ENCODE assay signal across 1 cellular context in the genomic region with DNA sequence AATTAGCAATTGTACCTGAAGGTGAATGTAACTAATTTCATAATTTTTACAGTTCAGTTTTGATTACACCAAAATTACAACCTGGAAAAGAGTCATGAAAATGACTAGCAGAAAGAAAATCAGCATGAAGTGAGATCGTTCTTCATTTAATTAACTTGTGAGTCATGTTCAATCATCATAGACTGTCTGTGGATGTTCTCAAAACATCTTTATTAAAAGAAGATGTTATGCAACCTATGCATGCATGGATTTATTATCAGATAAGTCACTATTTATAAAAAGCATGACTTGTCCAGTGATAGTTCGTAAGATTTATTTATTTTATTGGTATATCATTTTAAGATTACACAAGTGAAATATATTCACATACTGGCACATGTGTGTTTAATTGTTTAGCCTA.
TF ChIP-seq lines count a peak whose summit lies in the region.

No MANE protein-coding gene starts in this region.

TF ChIP-seq in SK-N-SH, 30 proteins besides CTCF, POLR2A, EP300 and RAD21 (continued from another document):
- TF ChIP-seq, protein P1, sequence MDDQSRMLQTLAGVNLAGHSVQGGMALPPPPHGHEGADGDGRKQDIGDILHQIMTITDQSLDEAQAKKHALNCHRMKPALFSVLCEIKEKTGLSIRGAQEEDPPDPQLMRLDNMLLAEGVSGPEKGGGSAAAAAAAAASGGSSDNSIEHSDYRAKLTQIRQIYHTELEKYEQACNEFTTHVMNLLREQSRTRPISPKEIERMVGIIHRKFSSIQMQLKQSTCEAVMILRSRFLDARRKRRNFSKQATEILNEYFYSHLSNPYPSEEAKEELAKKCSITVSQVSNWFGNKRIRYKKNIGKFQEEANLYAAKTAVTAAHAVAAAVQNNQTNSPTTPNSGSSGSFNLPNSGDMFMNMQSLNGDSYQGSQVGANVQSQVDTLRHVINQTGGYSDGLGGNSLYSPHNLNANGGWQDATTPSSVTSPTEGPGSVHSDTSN (IDR thresholded peaks at IDR 0.05) = peak; percentile 87
- TF ChIP-seq POLR2AphosphoS5 (IDR thresholded peaks at IDR 0.05; ENCODE audit: low read depth, low read length) (peak; percentile 52; the same call in 1 of the 2 replicates), RFX5 (IDR thresholded peaks at IDR 0.05; ENCODE audit: low read length) (no peak), RXRA (IDR thresholded peaks at IDR 0.05; ENCODE audit: borderline replicate concordance, low read depth) (no peak), TCF12 (IDR thresholded peaks at IDR 0.05) (peak; percentile 94)
- TF ChIP-seq, protein P2, sequence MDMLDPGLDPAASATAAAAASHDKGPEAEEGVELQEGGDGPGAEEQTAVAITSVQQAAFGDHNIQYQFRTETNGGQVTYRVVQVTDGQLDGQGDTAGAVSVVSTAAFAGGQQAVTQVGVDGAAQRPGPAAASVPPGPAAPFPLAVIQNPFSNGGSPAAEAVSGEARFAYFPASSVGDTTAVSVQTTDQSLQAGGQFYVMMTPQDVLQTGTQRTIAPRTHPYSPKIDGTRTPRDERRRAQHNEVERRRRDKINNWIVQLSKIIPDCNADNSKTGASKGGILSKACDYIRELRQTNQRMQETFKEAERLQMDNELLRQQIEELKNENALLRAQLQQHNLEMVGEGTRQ (IDR thresholded peaks at IDR 0.05; ENCODE audit: borderline replicate concordance, low read depth, low read length) = no peak
